ENCODE assay signal across 2 cellular contexts in the genomic region with DNA sequence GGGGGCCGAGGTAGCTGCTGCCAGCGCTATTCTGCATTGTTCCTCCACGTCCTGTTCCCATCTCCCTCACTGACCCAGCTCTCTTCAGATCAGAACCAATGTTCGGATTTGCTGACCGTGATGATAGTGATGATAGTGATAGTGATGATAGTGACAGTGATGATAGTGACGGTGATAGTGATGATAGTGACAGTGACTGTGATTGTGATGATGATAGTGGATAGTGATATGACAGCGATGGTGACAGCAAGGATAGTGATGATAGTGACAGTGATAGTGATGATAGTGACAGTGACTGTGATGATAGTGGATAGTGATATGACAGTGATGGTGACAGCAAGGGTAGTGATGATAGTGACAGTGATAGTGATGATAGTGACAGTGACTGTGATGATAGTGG. TPM values are rescaled to one million over a fixed set of nuclear protein-coding genes. Genes with fewer than 3 reads are reported as not detected.
"Had no signal": no experiment of that assay in that cellular context is flagged by ENCODE, and none has a peak within 500 bp of the region (broad histone marks: within the 10 kb centered on the region; RNA-seq: fewer than 3 reads in every experiment).

No MANE protein-coding gene starts in this region.

RNA-seq across cellular contexts. Expression of gene TRPM2, which starts 51.1 kb away (rescaled TPM):
- total RNA-seq: HT-29 had no signal
- polyA plus RNA-seq: GM23248 had no signal
